36 cellular contexts compared by ENCODE assay signal in the genomic region with DNA sequence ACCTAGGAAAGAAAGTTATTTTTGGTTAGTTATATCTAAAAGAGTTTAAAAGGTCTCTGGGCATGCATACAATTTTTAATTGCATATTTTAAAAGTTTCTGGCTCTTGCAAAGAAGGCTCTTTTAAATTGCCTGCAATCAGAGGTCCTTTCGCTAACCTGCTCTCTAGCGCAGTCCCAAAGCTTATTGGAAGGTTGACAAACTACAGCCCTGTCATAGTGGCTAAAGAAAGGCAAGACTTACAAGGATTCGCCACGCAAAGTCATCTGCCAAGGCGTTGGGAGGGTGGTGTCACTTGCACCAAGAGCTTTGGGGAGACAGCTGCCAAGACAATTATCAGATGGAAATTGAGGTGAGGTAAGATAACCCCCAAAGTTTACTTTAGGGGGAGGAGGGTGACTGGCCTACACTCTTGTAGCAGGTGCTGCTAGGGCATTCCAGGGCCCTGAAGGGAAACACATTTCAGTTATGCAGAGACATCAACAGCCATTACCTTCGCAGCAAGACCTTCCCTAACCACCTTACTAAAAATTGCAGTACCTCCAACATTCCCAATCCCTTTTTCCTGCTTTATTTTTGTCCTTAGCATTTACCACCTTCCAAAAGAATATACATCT.
"Had no signal": no experiment of that assay in that cellular context is flagged by ENCODE, and none has a peak within 500 bp of the region (broad histone marks: within the 10 kb centered on the region; RNA-seq: fewer than 3 reads in every experiment).

No MANE protein-coding gene starts in this region.

- H3K27me3 Mint-ChIP-seq: activated CD4-positive, alpha-beta memory T cell treated with anti-CD3 and anti-CD28 coated beads, Interleukin-2, amount 10 ng/mL, durations not matched to agents 7 days and 5 days; activated CD4-positive, alpha-beta T cell treated with anti-CD3 and anti-CD28 coated beads for 36 hours; activated CD4-positive, alpha-beta T cell treated with anti-CD3 and anti-CD28 coated beads, Interleukin-2, amount 10 ng/mL, durations not matched to agents 7 days and 5 days; activated CD8-positive, alpha-beta memory T cell treated with anti-CD3 and anti-CD28 coated beads, Interleukin-2, amount 10 ng/mL, durations not matched to agents 7 days and 5 days; activated naive CD4-positive, alpha-beta T cell treated with anti-CD3 and anti-CD28 coated beads, Interleukin-2, amount 10 ng/mL, durations not matched to agents 7 days and 5 days; activated naive CD4-positive, alpha-beta T cell treated with anti-CD3 and anti-CD28 coated beads, Interleukin-2, amount 50 U/mL, for 24 hours; activated naive CD8-positive, alpha-beta T cell; activated naive CD8-positive, alpha-beta T cell treated with anti-CD3 and anti-CD28 coated beads, Interleukin-2, amount 10 ng/mL, durations not matched to agents 7 days and 5 days; activated naive CD8-positive, alpha-beta T cell treated with anti-CD3 and anti-CD28 coated beads, Interleukin-2, amount 50 U/mL, for 24 hours; activated T-cell treated with anti-CD3 and anti-CD28 coated beads, Interleukin-2, amount 50 U/mL, for 24 hours; brain had no signal

- H3K4me3 Mint-ChIP-seq: activated CD4-positive, alpha-beta memory T cell treated with anti-CD3 and anti-CD28 coated beads, Interleukin-2, amount 10 ng/mL, durations not matched to agents 7 days and 5 days; activated CD4-positive, alpha-beta T cell treated with anti-CD3 and anti-CD28 coated beads for 36 hours; activated CD4-positive, alpha-beta T cell treated with anti-CD3 and anti-CD28 coated beads, Interleukin-2, amount 10 ng/mL, durations not matched to agents 7 days and 5 days; activated CD8-positive, alpha-beta memory T cell treated with anti-CD3 and anti-CD28 coated beads, Interleukin-2, amount 10 ng/mL, durations not matched to agents 7 days and 5 days; activated CD8-positive, alpha-beta T cell treated with anti-CD3 and anti-CD28 coated beads, Interleukin-2, amount 10 ng/mL, durations not matched to agents 7 days and 5 days; activated naive CD4-positive, alpha-beta T cell treated with anti-CD3 and anti-CD28 coated beads, Interleukin-2, amount 10 ng/mL, durations not matched to agents 7 days and 5 days; activated naive CD4-positive, alpha-beta T cell treated with anti-CD3 and anti-CD28 coated beads, Interleukin-2, amount 50 U/mL, for 24 hours; activated naive CD8-positive, alpha-beta T cell; activated naive CD8-positive, alpha-beta T cell treated with anti-CD3 and anti-CD28 coated beads, Interleukin-2, amount 10 ng/mL, durations not matched to agents 7 days and 5 days; activated naive CD8-positive, alpha-beta T cell treated with anti-CD3 and anti-CD28 coated beads, Interleukin-2, amount 50 U/mL, for 24 hours; activated T-cell treated with anti-CD3 and anti-CD28 coated beads, Interleukin-2, amount 50 U/mL, for 24 hours; brain; T-helper 1 cell treated with Interleukin-12 subunit alpha and Interleukin-12 subunit beta and Interleukin-4 antibody, amounts not matched to agents 30 μg/mL and 1 μg/mL, for 36 hours; T-helper 2 cell treated with Interferon-gamma antibody and Interleukin-4, amounts not matched to agents 5 μg/mL and 100 μg/mL, for 36 hours; WTC11 had no signal

- H3K4me1 ChIP-seq: ascending aorta had no signal

- H3K4me3 ChIP-seq: ascending aorta, cardiac muscle cell had no signal

- ATAC-seq: activated CD4-positive, alpha-beta T cell treated with anti-CD3 and anti-CD28 coated beads for 36 hours; activated CD4-positive, CD25-positive, alpha-beta regulatory T cell treated with anti-CD3 and anti-CD28 coated beads, Interleukin-2, amount 50 U/mL, for 24 hours; activated CD8-positive, alpha-beta memory T cell treated with anti-CD3 and anti-CD28 coated beads, Interleukin-2, amount 10 ng/mL, durations not matched to agents 7 days and 5 days; activated CD8-positive, alpha-beta T cell treated with anti-CD3 and anti-CD28 coated beads, Interleukin-2, amount 10 ng/mL, durations not matched to agents 7 days and 5 days; activated naive CD8-positive, alpha-beta T cell treated with anti-CD3 and anti-CD28 coated beads, Interleukin-2, amount 50 U/mL, for 24 hours; WTC11 had no signal

- H3K9me3 ChIP-seq: ascending aorta had no signal

- H3K27me3 ChIP-seq: ascending aorta, cardiac muscle cell had no signal

- H3K36me3 Mint-ChIP-seq: activated CD8-positive, alpha-beta memory T cell treated with anti-CD3 and anti-CD28 coated beads, Interleukin-2, amount 10 ng/mL, durations not matched to agents 7 days and 5 days; activated naive CD4-positive, alpha-beta T cell treated with anti-CD3 and anti-CD28 coated beads, Interleukin-2, amount 10 ng/mL, durations not matched to agents 7 days and 5 days; activated naive CD4-positive, alpha-beta T cell treated with anti-CD3 and anti-CD28 coated beads, Interleukin-2, amount 50 U/mL, for 24 hours; activated naive CD8-positive, alpha-beta T cell; activated naive CD8-positive, alpha-beta T cell treated with anti-CD3 and anti-CD28 coated beads, Interleukin-2, amount 10 ng/mL, durations not matched to agents 7 days and 5 days had no signal

- DNase-seq: activated CD4-positive, alpha-beta memory T cell treated with anti-CD3 and anti-CD28 coated beads, Interleukin-2, amount 10 ng/mL, durations not matched to agents 7 days and 5 days; activated CD4-positive, alpha-beta T cell treated with anti-CD3 and anti-CD28 coated beads for 1 hour; activated CD4-positive, alpha-beta T cell treated with anti-CD3 and anti-CD28 coated beads for 36 hours; activated CD4-positive, alpha-beta T cell treated with anti-CD3 and anti-CD28 coated beads for 48 hours; activated CD4-positive, alpha-beta T cell treated with anti-CD3 and anti-CD28 coated beads, Interleukin-2, amount 10 ng/mL, durations not matched to agents 7 days and 5 days; activated CD4-positive, alpha-beta T cell treated with anti-CD3 and anti-CD28 coated beads, Interleukin-2, amount 50 U/mL, for 48 hours; activated CD4-positive, CD25-positive, alpha-beta regulatory T cell; activated CD8-positive, alpha-beta memory T cell treated with anti-CD3 and anti-CD28 coated beads for 24 hours; activated CD8-positive, alpha-beta memory T cell treated with anti-CD3 and anti-CD28 coated beads, Interleukin-2, amount 10 ng/mL, durations not matched to agents 7 days and 5 days; activated CD8-positive, alpha-beta memory T cell treated with anti-CD3 and anti-CD28 coated beads, Interleukin-2, amount 50 U/mL, for 48 hours; activated CD8-positive, alpha-beta T cell treated with anti-CD3 and anti-CD28 coated beads, Interleukin-2, amount 10 ng/mL, durations not matched to agents 7 days and 5 days; activated effector memory CD4-positive, alpha-beta T cell treated with Interleukin-2 at 50 U/mL for 16 hours; activated gamma-delta T cell; activated naive CD4-positive, alpha-beta T cell treated with anti-CD3 and anti-CD28 coated beads, Interleukin-2, amount 10 ng/mL, durations not matched to agents 7 days and 5 days; activated naive CD4-positive, alpha-beta T cell treated with Interleukin-2 at 50 U/mL for 16 hours; activated naive CD8-positive, alpha-beta T cell treated with anti-CD3 and anti-CD28 coated beads, Interleukin-2, amount 10 ng/mL, durations not matched to agents 7 days and 5 days; activated naive CD8-positive, alpha-beta T cell treated with anti-CD3 and anti-CD28 coated beads, Interleukin-2, amount 50 U/mL, for 24 hours; activated T-cell treated with anti-CD3 and anti-CD28 coated beads, Interleukin-2, amount 50 U/mL, for 24 hours; activated T-cell treated with anti-CD3 and anti-CD28 coated beads, Interleukin-2, amount 50 U/mL, for 48 hours; amygdala; anterior cingulate cortex; central memory CD4-positive, alpha-beta T cell; T-helper 1 cell; T-helper 2 cell; T-helper 9 cell; WERI-Rb-1 had no signal

- H3K4me1 Mint-ChIP-seq: activated CD4-positive, alpha-beta memory T cell treated with anti-CD3 and anti-CD28 coated beads, Interleukin-2, amount 10 ng/mL, durations not matched to agents 7 days and 5 days; activated CD4-positive, alpha-beta T cell treated with anti-CD3 and anti-CD28 coated beads for 36 hours; activated CD4-positive, alpha-beta T cell treated with anti-CD3 and anti-CD28 coated beads, Interleukin-2, amount 10 ng/mL, durations not matched to agents 7 days and 5 days; activated CD8-positive, alpha-beta memory T cell treated with anti-CD3 and anti-CD28 coated beads, Interleukin-2, amount 10 ng/mL, durations not matched to agents 7 days and 5 days; activated naive CD4-positive, alpha-beta T cell treated with anti-CD3 and anti-CD28 coated beads, Interleukin-2, amount 10 ng/mL, durations not matched to agents 7 days and 5 days; activated naive CD4-positive, alpha-beta T cell treated with anti-CD3 and anti-CD28 coated beads, Interleukin-2, amount 50 U/mL, for 24 hours; activated naive CD8-positive, alpha-beta T cell treated with anti-CD3 and anti-CD28 coated beads, Interleukin-2, amount 10 ng/mL, durations not matched to agents 7 days and 5 days; activated naive CD8-positive, alpha-beta T cell treated with anti-CD3 and anti-CD28 coated beads, Interleukin-2, amount 50 U/mL, for 24 hours had no signal

- H3K27ac ChIP-seq: ascending aorta, cardiac muscle cell, WERI-Rb-1 had no signal

- H3K9me3 Mint-ChIP-seq: activated CD4-positive, alpha-beta memory T cell treated with anti-CD3 and anti-CD28 coated beads, Interleukin-2, amount 10 ng/mL, durations not matched to agents 7 days and 5 days; activated naive CD4-positive, alpha-beta T cell treated with anti-CD3 and anti-CD28 coated beads, Interleukin-2, amount 10 ng/mL, durations not matched to agents 7 days and 5 days; activated naive CD8-positive, alpha-beta T cell treated with anti-CD3 and anti-CD28 coated beads, Interleukin-2, amount 50 U/mL, for 24 hours; brain; T-helper 1 cell treated with Interleukin-12 subunit alpha and Interleukin-12 subunit beta and Interleukin-4 antibody, amounts not matched to agents 30 μg/mL and 1 μg/mL, for 36 hours; T-helper 2 cell treated with Interferon-gamma antibody and Interleukin-4, amounts not matched to agents 5 μg/mL and 100 μg/mL, for 36 hours; WTC11 had no signal

- H3K27ac Mint-ChIP-seq: activated CD4-positive, alpha-beta memory T cell treated with anti-CD3 and anti-CD28 coated beads, Interleukin-2, amount 10 ng/mL, durations not matched to agents 7 days and 5 days; activated CD4-positive, alpha-beta T cell treated with anti-CD3 and anti-CD28 coated beads for 36 hours; activated CD4-positive, alpha-beta T cell treated with anti-CD3 and anti-CD28 coated beads, Interleukin-2, amount 10 ng/mL, durations not matched to agents 7 days and 5 days; activated CD8-positive, alpha-beta memory T cell treated with anti-CD3 and anti-CD28 coated beads, Interleukin-2, amount 10 ng/mL, durations not matched to agents 7 days and 5 days; activated CD8-positive, alpha-beta T cell treated with anti-CD3 and anti-CD28 coated beads, Interleukin-2, amount 10 ng/mL, durations not matched to agents 7 days and 5 days; activated naive CD4-positive, alpha-beta T cell treated with anti-CD3 and anti-CD28 coated beads, Interleukin-2, amount 10 ng/mL, durations not matched to agents 7 days and 5 days; activated naive CD4-positive, alpha-beta T cell treated with anti-CD3 and anti-CD28 coated beads, Interleukin-2, amount 50 U/mL, for 24 hours; activated naive CD8-positive, alpha-beta T cell; activated naive CD8-positive, alpha-beta T cell treated with anti-CD3 and anti-CD28 coated beads, Interleukin-2, amount 10 ng/mL, durations not matched to agents 7 days and 5 days; activated naive CD8-positive, alpha-beta T cell treated with anti-CD3 and anti-CD28 coated beads, Interleukin-2, amount 50 U/mL, for 24 hours; activated T-cell treated with anti-CD3 and anti-CD28 coated beads, Interleukin-2, amount 50 U/mL, for 24 hours; activated T-helper 2 cell treated with anti-CD3 and anti-CD28 coated beads, Interferon-gamma antibody, Interleukin-2, Interleukin-4, amounts not matched to agents 10 μg/mL and 5 μg/mL and 100 μg/mL, durations not matched to agents 14 hours and 24 hours and 36 hours; brain; T-helper 1 cell treated with Interleukin-12 subunit alpha and Interleukin-12 subunit beta and Interleukin-4 antibody, amounts not matched to agents 30 μg/mL and 1 μg/mL, for 36 hours; T-helper 2 cell treated with Interferon-gamma antibody and Interleukin-4, amounts not matched to agents 5 μg/mL and 100 μg/mL, for 36 hours; WTC11 had no signal
